In the genomic region with DNA sequence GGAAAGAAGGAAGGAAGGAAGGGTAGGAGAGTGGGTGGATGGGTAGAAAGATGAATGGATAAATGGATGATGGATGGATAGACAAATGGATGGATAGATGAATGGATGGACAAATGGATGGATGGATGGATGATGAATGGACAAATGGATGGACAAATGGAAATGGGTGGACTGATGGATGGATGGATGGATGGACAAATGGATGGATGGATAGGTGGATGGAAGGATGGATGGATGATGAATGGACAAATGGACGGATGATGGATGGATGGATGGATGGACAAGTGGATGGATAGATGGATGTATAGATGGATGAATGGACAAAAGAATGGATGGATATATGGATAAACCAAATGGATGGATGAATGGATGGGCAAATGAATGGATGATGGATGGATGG, we compare ENCODE assay signal across 35 cellular contexts.
"Had no signal": no experiment of that assay in that cellular context is flagged by ENCODE, and none has a peak within 500 bp of the region (broad histone marks: within the 10 kb centered on the region; RNA-seq: fewer than 3 reads in every experiment).

No MANE protein-coding gene starts in this region.

- H3K4me3 ChIP-seq: adrenal gland, body of pancreas had no signal

- H3K9me3 Mint-ChIP-seq: activated B cell treated with CpG ODN at 0.5 μM for 24 hours; activated CD8-positive, alpha-beta T cell treated with anti-CD3 and anti-CD28 coated beads for 36 hours; activated naive CD4-positive, alpha-beta T cell treated with anti-CD3 and anti-CD28 coated beads for 36 hours; activated naive CD4-positive, alpha-beta T cell treated with anti-CD3 and anti-CD28 coated beads, Interleukin-2, amount 50 U/mL, for 24 hours; activated naive CD8-positive, alpha-beta T cell treated with anti-CD3 and anti-CD28 coated beads for 36 hours; activated naive CD8-positive, alpha-beta T cell treated with anti-CD3 and anti-CD28 coated beads, Interleukin-2, amount 50 U/mL, for 24 hours; activated T-helper 1 cell treated with anti-CD3 and anti-CD28 coated beads, Interleukin-12 subunit alpha, Interleukin-12 subunit beta, Interleukin-2, Interleukin-4 antibody, amounts not matched to agents 30 ng/mL and 10 ng/mL and 1 ng/mL, durations not matched to agents 14 hours and 24 hours and 36 hours; activated T-helper 2 cell treated with anti-CD3 and anti-CD28 coated beads, Interferon-gamma antibody, Interleukin-2, Interleukin-4, amounts not matched to agents 10 μg/mL and 5 μg/mL and 100 μg/mL, durations not matched to agents 14 hours and 24 hours and 36 hours; effector memory CD8-positive, alpha-beta T cell; T-helper 2 cell treated with Interferon-gamma antibody and Interleukin-4, amounts not matched to agents 5 μg/mL and 100 μg/mL, for 36 hours had no signal

- H3K9me3 ChIP-seq: adrenal gland, body of pancreas, esophagus muscularis mucosa, gastrocnemius medialis, heart left ventricle had no signal

- DNase-seq: activated B cell treated with CpG ODN at 0.5 μM for 24 hours; activated CD4-positive, alpha-beta T cell treated with anti-CD3 and anti-CD28 coated beads for 48 hours; activated CD4-positive, alpha-beta T cell treated with anti-CD3 and anti-CD28 coated beads, Interleukin-2, amount 50 U/mL, for 1 hour; activated CD4-positive, alpha-beta T cell treated with anti-CD3 and anti-CD28 coated beads, Interleukin-2, amount 50 U/mL, for 48 hours; activated CD8-positive, alpha-beta memory T cell treated with anti-CD3 and anti-CD28 coated beads, Interleukin-2, amount 10 ng/mL, durations not matched to agents 7 days and 5 days; activated CD8-positive, alpha-beta memory T cell treated with anti-CD3 and anti-CD28 coated beads, Interleukin-2, amount 50 U/mL, for 4 hours; activated CD8-positive, alpha-beta T cell treated with anti-CD3 and anti-CD28 coated beads for 36 hours; activated effector memory CD4-positive, alpha-beta T cell treated with anti-CD3 and anti-CD28 coated beads, Interleukin-2, amount 50 U/mL, for 16 hours; activated naive CD4-positive, alpha-beta T cell treated with anti-CD3 and anti-CD28 coated beads for 36 hours; activated naive CD8-positive, alpha-beta T cell treated with anti-CD3 and anti-CD28 coated beads for 36 hours; activated naive CD8-positive, alpha-beta T cell treated with anti-CD3 and anti-CD28 coated beads, Interleukin-2, amount 50 U/mL, for 24 hours; activated T-cell treated with anti-CD3 and anti-CD28 coated beads, Interleukin-2, amount 50 U/mL, for 1 hour; activated T-cell treated with anti-CD3 and anti-CD28 coated beads, Interleukin-2, amount 50 U/mL, for 48 hours; adrenal gland; aorta; body of pancreas; cortex of kidney; dermis blood vessel endothelial cell; effector CD4-positive, alpha-beta T cell; effector memory CD8-positive, alpha-beta T cell; erythroblast; foreskin keratinocyte; gastrocnemius medialis; glutamatergic neuron; heart left ventricle; T-helper 17 cell; T1000; WERI-Rb-1 had no signal

- H3K27ac ChIP-seq: adrenal gland, body of pancreas, esophagus muscularis mucosa, foreskin keratinocyte, gastrocnemius medialis, heart left ventricle, WERI-Rb-1 had no signal

- FAIRE-seq: colon had no signal

- H3K27ac Mint-ChIP-seq: activated B cell treated with CpG ODN at 0.5 μM for 24 hours; activated CD8-positive, alpha-beta memory T cell treated with anti-CD3 and anti-CD28 coated beads, Interleukin-2, amount 10 ng/mL, durations not matched to agents 7 days and 5 days; activated CD8-positive, alpha-beta T cell treated with anti-CD3 and anti-CD28 coated beads for 36 hours; activated naive CD4-positive, alpha-beta T cell treated with anti-CD3 and anti-CD28 coated beads for 36 hours; activated naive CD4-positive, alpha-beta T cell treated with anti-CD3 and anti-CD28 coated beads, Interleukin-2, amount 50 U/mL, for 24 hours; activated naive CD8-positive, alpha-beta T cell treated with anti-CD3 and anti-CD28 coated beads for 36 hours; activated naive CD8-positive, alpha-beta T cell treated with anti-CD3 and anti-CD28 coated beads, Interleukin-2, amount 50 U/mL, for 24 hours; activated T-helper 1 cell treated with anti-CD3 and anti-CD28 coated beads, Interleukin-12 subunit alpha, Interleukin-12 subunit beta, Interleukin-2, Interleukin-4 antibody, amounts not matched to agents 30 ng/mL and 10 ng/mL and 1 ng/mL, durations not matched to agents 14 hours and 24 hours and 36 hours; activated T-helper 2 cell treated with anti-CD3 and anti-CD28 coated beads, Interferon-gamma antibody, Interleukin-2, Interleukin-4, amounts not matched to agents 10 μg/mL and 5 μg/mL and 100 μg/mL, durations not matched to agents 14 hours and 24 hours and 36 hours; effector memory CD8-positive, alpha-beta T cell; T-helper 17 cell; T-helper 2 cell treated with Interferon-gamma antibody and Interleukin-4, amounts not matched to agents 5 μg/mL and 100 μg/mL, for 36 hours had no signal

- ATAC-seq: activated CD4-positive, CD25-positive, alpha-beta regulatory T cell treated with anti-CD3 and anti-CD28 coated beads, Interleukin-2, amount 50 U/mL, for 24 hours; activated CD8-positive, alpha-beta T cell treated with anti-CD3 and anti-CD28 coated beads for 36 hours; activated naive CD8-positive, alpha-beta T cell treated with anti-CD3 and anti-CD28 coated beads, Interleukin-2, amount 50 U/mL, for 24 hours; body of pancreas; effector memory CD8-positive, alpha-beta T cell; gastrocnemius medialis; T-helper 17 cell had no signal

- H3K4me1 ChIP-seq: adrenal gland, body of pancreas, foreskin keratinocyte had no signal

- H3K4me3 Mint-ChIP-seq: activated B cell treated with CpG ODN at 0.5 μM for 24 hours; activated CD8-positive, alpha-beta memory T cell treated with anti-CD3 and anti-CD28 coated beads, Interleukin-2, amount 10 ng/mL, durations not matched to agents 7 days and 5 days; activated CD8-positive, alpha-beta T cell treated with anti-CD3 and anti-CD28 coated beads for 36 hours; activated naive CD4-positive, alpha-beta T cell treated with anti-CD3 and anti-CD28 coated beads for 36 hours; activated naive CD8-positive, alpha-beta T cell treated with anti-CD3 and anti-CD28 coated beads for 36 hours; activated naive CD8-positive, alpha-beta T cell treated with anti-CD3 and anti-CD28 coated beads, Interleukin-2, amount 50 U/mL, for 24 hours; activated T-helper 1 cell treated with anti-CD3 and anti-CD28 coated beads, Interleukin-12 subunit alpha, Interleukin-12 subunit beta, Interleukin-2, Interleukin-4 antibody, amounts not matched to agents 30 ng/mL and 10 ng/mL and 1 ng/mL, durations not matched to agents 14 hours and 24 hours and 36 hours; T-helper 2 cell treated with Interferon-gamma antibody and Interleukin-4, amounts not matched to agents 5 μg/mL and 100 μg/mL, for 36 hours had no signal

- H3K36me3 ChIP-seq: adrenal gland, gastrocnemius medialis, heart left ventricle had no signal
